Comparison of ENCODE assay signal across 8 cellular contexts in the genomic region with DNA sequence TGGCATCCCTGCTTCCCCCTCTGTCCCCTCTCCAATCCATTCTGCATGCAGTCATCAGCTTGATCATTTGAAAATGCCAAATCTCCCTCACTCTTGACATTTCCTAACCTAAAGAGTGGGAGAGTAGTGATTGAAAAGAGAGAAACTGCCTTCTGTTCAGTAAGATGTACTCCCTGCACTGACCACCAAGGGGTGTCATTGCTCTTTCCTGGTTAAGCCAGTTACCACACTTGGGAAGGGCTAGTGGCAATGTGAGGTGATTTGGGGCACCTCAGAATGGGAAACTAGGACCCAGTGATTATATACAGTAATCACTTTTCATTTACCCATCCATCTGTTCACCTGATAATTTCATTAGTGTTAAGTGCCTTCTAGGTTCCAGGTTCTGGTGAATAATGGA. TPM values are rescaled to one million over a fixed set of nuclear protein-coding genes. Genes with fewer than 3 reads are reported as not detected.
DNase-seq lines count a peak whose midpoint lies in the region; ATAC-seq and TF ChIP-seq lines count a peak whose summit lies in the region.

No MANE protein-coding gene starts in this region.

- H3K27me3 Mint-ChIP-seq in endothelial cell (ENCODE audit: unreplicated experiment) (peaks cover 3% of the 10 kb centered on the region), naive B cell (no peaks in the 10 kb centered on the region)

- TF ChIP-seq CTCF in endothelial cell (IDR thresholded peaks at IDR 0.05; ENCODE audit: unreplicated experiment) = peak; percentile 65

- peak; percentile 11 for DNase-seq in NCI-H1092 treated with DMSO at 0.1 percent for 48 hours (lab: John Stamatoyannopoulos, UW)
- DNase-seq in NCI-H1092 (lab: John Stamatoyannopoulos, UW) = no peak
- peak; percentile 63 for DNase-seq in HT-29 (ENCODE audit: low spot score)
- peak; percentile 58 for DNase-seq in endothelial cell (ENCODE audit: low spot score)
- peak; percentile 14 for DNase-seq in naive B cell

- H3K27ac Mint-ChIP-seq in endothelial cell (ENCODE audit: unreplicated experiment) = no peak overlapping the region
- peak overlapping the region in 2 of 6 donors; percentile 61 to 83 for H3K27ac Mint-ChIP-seq in naive B cell

- no peaks in the 10 kb centered on the region for H3K9me3 Mint-ChIP-seq in endothelial cell (ENCODE audit: unreplicated experiment)
- H3K9me3 Mint-ChIP-seq in naive B cell = peaks cover 0 to 1% (median 0%) of the 10 kb centered on the region in 7 donors

- H3K4me1 Mint-ChIP-seq in endothelial cell (ENCODE audit: unreplicated experiment) (no peaks in the 10 kb centered on the region), naive B cell (peaks cover 11 to 18% (median 17%) of the 10 kb centered on the region in 3 donors)

- peaks cover 32% of the 10 kb centered on the region for H3K36me3 Mint-ChIP-seq in endothelial cell (ENCODE audit: low read depth, unreplicated experiment)
- peaks cover 25 to 39% of the 10 kb centered on the region in 2 donors for H3K36me3 Mint-ChIP-seq in naive B cell

- peak; percentile 92 for ATAC-seq in SK-N-SH treated with all-trans-retinoic acid at 6 μM for 48 hours
- ATAC-seq in naive B cell (ENCODE audit: low read depth in 2 of 2) = peak in 1 of 2 donors; percentile 47
- no peak for ATAC-seq in HG02852 (IDR thresholded peaks at IDR 0.05; ENCODE audit: unreplicated experiment)
- ATAC-seq in GM18873 (IDR thresholded peaks at IDR 0.05; ENCODE audit: low FRiP score, unreplicated experiment) = no peak

- no peak overlapping the region for H3K4me3 Mint-ChIP-seq in endothelial cell (ENCODE audit: unreplicated experiment)
- H3K4me3 Mint-ChIP-seq in naive B cell = no peak overlapping the region

TF ChIP-seq in SK-N-SH treated with all-trans-retinoic acid at 6 μM for 48 hours, 23 proteins besides CTCF, POLR2A, EP300 and RAD21:
- TF ChIP-seq, protein P1, sequence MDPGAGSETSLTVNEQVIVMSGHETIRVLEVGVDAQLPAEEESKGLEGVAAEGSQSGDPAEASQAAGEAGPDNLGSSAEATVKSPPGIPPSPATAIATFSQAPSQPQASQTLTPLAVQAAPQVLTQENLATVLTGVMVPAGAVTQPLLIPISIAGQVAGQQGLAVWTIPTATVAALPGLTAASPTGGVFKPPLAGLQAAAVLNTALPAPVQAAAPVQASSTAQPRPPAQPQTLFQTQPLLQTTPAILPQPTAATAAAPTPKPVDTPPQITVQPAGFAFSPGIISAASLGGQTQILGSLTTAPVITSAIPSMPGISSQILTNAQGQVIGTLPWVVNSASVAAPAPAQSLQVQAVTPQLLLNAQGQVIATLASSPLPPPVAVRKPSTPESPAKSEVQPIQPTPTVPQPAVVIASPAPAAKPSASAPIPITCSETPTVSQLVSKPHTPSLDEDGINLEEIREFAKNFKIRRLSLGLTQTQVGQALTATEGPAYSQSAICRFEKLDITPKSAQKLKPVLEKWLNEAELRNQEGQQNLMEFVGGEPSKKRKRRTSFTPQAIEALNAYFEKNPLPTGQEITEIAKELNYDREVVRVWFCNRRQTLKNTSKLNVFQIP (CRISPR knock-in tag; IDR thresholded peaks at IDR 0.05; ENCODE audit: borderline replicate concordance, low read depth) = no peak
- TF ChIP-seq CSRNP3 (CRISPR knock-in tag; IDR thresholded peaks at IDR 0.05) (no peak), ZNF565 (CRISPR knock-in tag; conservative IDR thresholded peaks at IDR 0.05; ENCODE audit: low read depth) (no peak), ZC3H10 (CRISPR knock-in tag; IDR thresholded peaks at IDR 0.05) (no peak), ZFP3 (CRISPR knock-in tag; IDR thresholded peaks at IDR 0.05) (no peak), TOX (CRISPR knock-in tag; IDR thresholded peaks at IDR 0.05; ENCODE audit: borderline replicate concordance) (no peak)

RNA-seq across cellular contexts. Expression of gene TMEM269, which starts 6.9 kb away (rescaled TPM):
- 0.03 TPM in 1 of 2 replicates, not detected in the other for total RNA-seq in HT-29 (2014; rRNA removed; shearing (Covaris generic))
- total RNA-seq in endothelial cell (ENCODE audit: unreplicated experiment) = 0.38 TPM
- under 1 TPM in 1 of 6 donors, not detected in 5; 0.11 TPM for polyA plus RNA-seq in naive B cell (ENCODE audit: low read depth in 6 of 6)

RNA-seq across cellular contexts. Expression of gene C1orf50, which starts 10.8 kb away (rescaled TPM):
- 2.0 and 3.1 TPM in 2 replicates for total RNA-seq in HT-29 (2014; rRNA removed; shearing (Covaris generic))
- total RNA-seq in endothelial cell (ENCODE audit: unreplicated experiment) = 11.3 TPM
- 1 to 10 TPM; 2.3 to 6.6 (median 4.3) TPM for polyA plus RNA-seq in naive B cell (ENCODE audit: low read depth in 6 of 6)

RNA-seq across cellular contexts. Expression of gene P3H1, which starts 11.0 kb away (rescaled TPM):
- 19.1 TPM in 2 replicates for total RNA-seq in HT-29 (2014; rRNA removed; shearing (Covaris generic))
- 178 TPM for total RNA-seq in endothelial cell (ENCODE audit: unreplicated experiment)
- 10 to 100 TPM in 1 of 6 donors, 1 to 10 TPM in 5; 6.1 to 13.4 (median 7.0) TPM for polyA plus RNA-seq in naive B cell (ENCODE audit: low read depth in 6 of 6)

RNA-seq across cellular contexts. Expression of gene CLDN19, which starts 37.8 kb away (rescaled TPM):
- not detected in 2 replicates for total RNA-seq in HT-29 (2014; rRNA removed; shearing (Covaris generic))
- not detected for total RNA-seq in endothelial cell (ENCODE audit: unreplicated experiment)
- under 1 TPM in 1 of 6 donors, not detected in 5; 0.11 TPM for polyA plus RNA-seq in naive B cell (ENCODE audit: low read depth in 6 of 6)

RNA-seq across cellular contexts. Expression of gene ERMAP, which starts 39.1 kb away (rescaled TPM):
- 4.9 and 5.4 TPM in 2 replicates for total RNA-seq in HT-29 (2014; rRNA removed; shearing (Covaris generic))
- total RNA-seq in endothelial cell (ENCODE audit: unreplicated experiment) = 12.4 TPM
- polyA plus RNA-seq in naive B cell (ENCODE audit: low read depth in 6 of 6) = 1 to 10 TPM in 5 of 6 donors, not detected in 1; 2.2 to 3.7 (median 2.6) TPM
